In genomic region chr10:6776170-6776569, GRCh38 we compare ENCODE assay signal across 24 cellular contexts.
"Had no signal": no experiment of that assay in that cellular context is flagged by ENCODE, and none has a peak within 500 bp of the region (broad histone marks: within the 10 kb centered on the region; RNA-seq: fewer than 3 reads in every experiment).

No MANE protein-coding gene starts in this region.

- H3K36me3 ChIP-seq: esophagus muscularis mucosa, gastrocnemius medialis, heart right ventricle, left lung, lower lobe of right lung had no signal

- H3K9me3 Mint-ChIP-seq: mesothelial cell of epicardium had no signal

- DNase-seq: dermis blood vessel endothelial cell; dorsolateral prefrontal cortex; effector CD4-positive, alpha-beta T cell; effector memory CD4-positive, alpha-beta T cell; foreskin melanocyte; gastrocnemius medialis; glutamatergic neuron; head of caudate nucleus; heart right ventricle; hypothalamus; left cardiac atrium; left lung; left ventricle myocardium superior; lower lobe of right lung; mesenchymal stem cell; mucosa of descending colon; naive B cell had no signal

- H3K36me3 Mint-ChIP-seq: mesothelial cell of epicardium, naive B cell had no signal

- H3K9me3 ChIP-seq: esophagus muscularis mucosa, gastrocnemius medialis, heart right ventricle, left lung, lower lobe of right lung, mucosa of descending colon had no signal

- H3K4me1 Mint-ChIP-seq: mesothelial cell of epicardium had no signal

- ATAC-seq: gastrocnemius medialis, heart right ventricle, left cardiac atrium, left lung, left ventricle myocardium superior, lower lobe of right lung, mucosa of descending colon had no signal

- H3K4me1 ChIP-seq: gastrocnemius medialis, heart right ventricle, left lung, lower lobe of right lung had no signal

- FAIRE-seq: colon, endothelial cell of umbilical vein, islet of Langerhans, keratinocyte had no signal

- H3K4me3 Mint-ChIP-seq: mesothelial cell of epicardium, naive B cell had no signal

- H3K27ac ChIP-seq: coronary artery, esophagus muscularis mucosa, gastrocnemius medialis, heart right ventricle, left lung, lower lobe of right lung had no signal

- H3K27ac Mint-ChIP-seq: mesothelial cell of epicardium, naive B cell had no signal

- H3K4me3 ChIP-seq: coronary artery, dorsolateral prefrontal cortex, esophagus muscularis mucosa, gastrocnemius medialis, heart right ventricle, left lung, lower lobe of right lung, mucosa of descending colon had no signal
